Comparison of ENCODE assay signal across 1 cellular context in genomic region chr11:1779806-1780699, GRCh38.
TF ChIP-seq lines count a peak whose summit lies in the region.

No MANE protein-coding gene starts in this region.

TF ChIP-seq in H1, 55 proteins besides CTCF, POLR2A, EP300 and RAD21:
- TF ChIP-seq ASH2L (IDR thresholded peaks at IDR 0.05; ENCODE audit: low read length) (no peak), SIX5 (IDR thresholded peaks at IDR 0.05; ENCODE audit: low read depth, low read length) (no peak), POU5F1 (IDR thresholded peaks at IDR 0.05; ENCODE audit: low read depth, low read length) (no peak), RBBP5 (IDR thresholded peaks at IDR 0.05; ENCODE audit: borderline replicate concordance, low read depth, low read length) (no peak), SUZ12 (IDR thresholded peaks at IDR 0.05; ENCODE audit: low read length) (no peak), FOSL1 (IDR thresholded peaks at IDR 0.05; ENCODE audit: insufficient read depth, low read depth, low read length) (no peak), CTBP2 (IDR thresholded peaks at IDR 0.05; ENCODE audit: borderline replicate concordance, insufficient read depth, insufficient read length, low read length) (no peak), TCF12 (IDR thresholded peaks at IDR 0.05; ENCODE audit: low read depth, low read length) (no peak), RNF2 (IDR thresholded peaks at IDR 0.05; ENCODE audit: borderline replicate concordance, low read depth, low read length, missing control alignments, poor library complexity, severe bottlenecking) (no peak), HDAC2 (IDR thresholded peaks at IDR 0.05; ENCODE audit: borderline replicate concordance in 1 of 2, low read depth in 2 of 2, low read length in 2 of 2) (no peak), ATF3 (IDR thresholded peaks at IDR 0.05; ENCODE audit: insufficient read depth, low read depth, low read length) (no peak), KDM4A (IDR thresholded peaks at IDR 0.05; ENCODE audit: low read depth, low read length, severe bottlenecking) (no peak), BRCA1 (IDR thresholded peaks at IDR 0.05; ENCODE audit: low read depth, low read length) (no peak), CHD7 (IDR thresholded peaks at IDR 0.05; ENCODE audit: insufficient replicate concordance, low read length) (no peak), SP2 (IDR thresholded peaks at IDR 0.05; ENCODE audit: low read length) (no peak), POLR2AphosphoS5 (IDR thresholded peaks at IDR 0.05; ENCODE audit: low read depth, low read length) (no peak)
TF ChIP-seq in H1: peak in this region for 0.
